In genomic region chr3:112038863-112039262, GRCh38 we compare ENCODE assay signal across 13 cellular contexts. TPM values are rescaled to one million over a fixed set of nuclear protein-coding genes. Genes with fewer than 3 reads are reported as not detected.
A peak's percentile ranks its signal among the peaks of the same experiment; 100 is the strongest.
DNase-seq lines count a peak whose midpoint lies in the region; ATAC-seq lines count a peak whose summit lies in the region.
"Had no signal": no experiment of that assay in that cellular context is flagged by ENCODE, and none has a peak within 500 bp of the region (broad histone marks: within the 10 kb centered on the region; RNA-seq: fewer than 3 reads in every experiment).

No MANE protein-coding gene starts in this region.

- no peaks in the 10 kb centered on the region for H3K27me3 ChIP-seq in CD8-positive, alpha-beta memory T cell (ENCODE audit: insufficient read depth, low read length, poor library complexity, severe bottlenecking)
- H3K27me3 ChIP-seq: SJSA1 had no signal

- POLR2A ChIA-PET in CD8-positive, alpha-beta memory T cell (lab: Charles Lee): no interaction called here
- POLR2A ChIA-PET in activated CD8-positive, alpha-beta T cell treated with anti-CD3 and anti-CD28 coated beads, Interleukin-2, amount 10 ng/mL, durations not matched to agents 7 days and 5 days (lab: Charles Lee): no interaction called here

- H3K9me3 Mint-ChIP-seq in CD8-positive, alpha-beta memory T cell: peaks cover 0 to 3% (median 0%) of the 10 kb centered on the region in 5 donors
- no peaks in the 10 kb centered on the region for H3K9me3 Mint-ChIP-seq in activated CD8-positive, alpha-beta T cell treated with anti-CD3 and anti-CD28 coated beads, Interleukin-2, amount 10 ng/mL, durations not matched to agents 7 days and 5 days (ENCODE audit: insufficient read depth)

- DNase-seq in DMS153 (lab: John Stamatoyannopoulos, UW) (peak; percentile 57), NCI-H774 (lab: John Stamatoyannopoulos, UW) (peak; percentile 8), hepatic stellate cell (ENCODE audit: low spot score) (peak; percentile 10), NCI-H82 treated with DMSO at 0.1 percent for 48 hours (lab: John Stamatoyannopoulos, UW; ENCODE audit: unreplicated experiment) (no peak)
- DNase-seq in CD8-positive, alpha-beta memory T cell: no peak
- no peak for DNase-seq in activated effector memory CD4-positive, alpha-beta T cell treated with Interleukin-2 at 50 U/mL for 16 hours
- DNase-seq in activated CD8-positive, alpha-beta T cell treated with anti-CD3 and anti-CD28 coated beads, Interleukin-2, amount 10 ng/mL, durations not matched to agents 7 days and 5 days: no peak
- DNase-seq: Kasumi-1; nephron progenitor cell; stimulated activated CD4-positive, alpha-beta T cell treated with anti-CD3 and anti-CD28 coated beads, Interleukin-1b, Interleukin-23, amount 100 ng/mL, for 48 hours had no signal

- H3K36me3 ChIP-seq in CD8-positive, alpha-beta memory T cell (ENCODE audit: insufficient read depth, low read length): no peaks in the 10 kb centered on the region
- H3K36me3 ChIP-seq: SJSA1 had no signal

- no peak overlapping the region for H3K4me3 ChIP-seq in CD8-positive, alpha-beta memory T cell (ENCODE audit: low read length)
- H3K4me3 ChIP-seq: SJSA1 had no signal

- H3K4me3 Mint-ChIP-seq in CD8-positive, alpha-beta memory T cell: no peak overlapping the region
- H3K4me3 Mint-ChIP-seq in activated CD8-positive, alpha-beta T cell treated with anti-CD3 and anti-CD28 coated beads, Interleukin-2, amount 10 ng/mL, durations not matched to agents 7 days and 5 days: no peak overlapping the region
- H3K4me3 Mint-ChIP-seq: nephron progenitor cell had no signal

- no peak overlapping the region for H3K27ac ChIP-seq in CD8-positive, alpha-beta memory T cell (ENCODE audit: low read depth, low read length)
- H3K27ac ChIP-seq: C4-2B, SJSA1 had no signal

- CTCF ChIA-PET in CD8-positive, alpha-beta memory T cell (lab: Charles Lee): interaction anchor here (1.0 to 1.2 kb wide), 2 partner anchors 26 to 49 kb away, joined by 3 to 5 read pairs; no protein-coding TSS in a partner anchor
- CTCF ChIA-PET in activated CD8-positive, alpha-beta T cell treated with anti-CD3 and anti-CD28 coated beads, Interleukin-2, amount 10 ng/mL, durations not matched to agents 7 days and 5 days (lab: Charles Lee): interaction anchor here (1.1 to 2.7 kb wide), 4 partner anchors 18 to 71 kb away, joined by 3 to 14 read pairs (median 4); no protein-coding TSS in a partner anchor

- H3K4me1 ChIP-seq in CD8-positive, alpha-beta memory T cell (ENCODE audit: insufficient read depth, low read length): peaks cover 4% of the 10 kb centered on the region

- peaks cover 3 to 5% of the 10 kb centered on the region in 2 donors for H3K27me3 Mint-ChIP-seq in CD8-positive, alpha-beta memory T cell
- H3K27me3 Mint-ChIP-seq in activated CD8-positive, alpha-beta T cell treated with anti-CD3 and anti-CD28 coated beads, Interleukin-2, amount 10 ng/mL, durations not matched to agents 7 days and 5 days (ENCODE audit: low read depth): peaks cover 1% of the 10 kb centered on the region

- no peak overlapping the region for H3K27ac Mint-ChIP-seq in CD8-positive, alpha-beta memory T cell
- no peak overlapping the region for H3K27ac Mint-ChIP-seq in activated CD8-positive, alpha-beta T cell treated with anti-CD3 and anti-CD28 coated beads, Interleukin-2, amount 10 ng/mL, durations not matched to agents 7 days and 5 days
- H3K27ac Mint-ChIP-seq: nephron progenitor cell had no signal

- H3K4me1 Mint-ChIP-seq in CD8-positive, alpha-beta memory T cell: no peaks in the 10 kb centered on the region
- no peaks in the 10 kb centered on the region for H3K4me1 Mint-ChIP-seq in activated CD8-positive, alpha-beta T cell treated with anti-CD3 and anti-CD28 coated beads, Interleukin-2, amount 10 ng/mL, durations not matched to agents 7 days and 5 days (ENCODE audit: low read depth)

- peak; percentile 54 for ATAC-seq in GM21723 (IDR thresholded peaks at IDR 0.05; ENCODE audit: unreplicated experiment)
- ATAC-seq in activated CD8-positive, alpha-beta T cell treated with anti-CD3 and anti-CD28 coated beads, Interleukin-2, amount 10 ng/mL, durations not matched to agents 7 days and 5 days: no peak

- peaks cover 0 to 3% (median 0%) of the 10 kb centered on the region in 3 donors for H3K36me3 Mint-ChIP-seq in CD8-positive, alpha-beta memory T cell
- H3K36me3 Mint-ChIP-seq in activated CD8-positive, alpha-beta T cell treated with anti-CD3 and anti-CD28 coated beads, Interleukin-2, amount 10 ng/mL, durations not matched to agents 7 days and 5 days (ENCODE audit: low read depth): no peaks in the 10 kb centered on the region

- H3K9me3 ChIP-seq in CD8-positive, alpha-beta memory T cell (ENCODE audit: low read length): no peaks in the 10 kb centered on the region
- H3K9me3 ChIP-seq: SJSA1 had no signal

RNA-seq across cellular contexts. Expression of gene TMPRSS7, which starts 4.3 kb away (rescaled TPM):
- not detected for total RNA-seq in CD8-positive, alpha-beta memory T cell
- polyA plus RNA-seq in CD8-positive, alpha-beta memory T cell: not detected
- not detected for total RNA-seq in activated CD8-positive, alpha-beta T cell treated with anti-CD3 and anti-CD28 coated beads, Interleukin-2, amount 10 ng/mL, durations not matched to agents 7 days and 5 days
- total RNA-seq: SJSA1 had no signal

RNA-seq across cellular contexts. Expression of gene TAGLN3, which starts 40.1 kb away (rescaled TPM):
- total RNA-seq in CD8-positive, alpha-beta memory T cell: not detected
- not detected for polyA plus RNA-seq in CD8-positive, alpha-beta memory T cell
- total RNA-seq in activated CD8-positive, alpha-beta T cell treated with anti-CD3 and anti-CD28 coated beads, Interleukin-2, amount 10 ng/mL, durations not matched to agents 7 days and 5 days: not detected
- total RNA-seq: SJSA1 had no signal

RNA-seq across cellular contexts. Expression of gene C3orf52, which starts 47.3 kb away (rescaled TPM):
- total RNA-seq in CD8-positive, alpha-beta memory T cell: 1 to 10 TPM; 2.8 to 3.4 TPM
- 0.12 TPM for polyA plus RNA-seq in CD8-positive, alpha-beta memory T cell
- 1 to 10 TPM; 2.3 to 2.5 TPM for total RNA-seq in activated CD8-positive, alpha-beta T cell treated with anti-CD3 and anti-CD28 coated beads, Interleukin-2, amount 10 ng/mL, durations not matched to agents 7 days and 5 days

Comparison
In these comparisons a context has a peak if more than half of its experiments do, and no peak if none do; other contexts are left out.
1. DNase-seq: peak in DMS153 (single experiment), NCI-H774 (single experiment) and hepatic stellate cell (single experiment); none in NCI-H82 treated with DMSO at 0.1 percent for 48 hours (single experiment), CD8-positive, alpha-beta memory T cell (0 of 5), activated effector memory CD4-positive, alpha-beta T cell treated with Interleukin-2 at 50 U/mL for 16 hours (single experiment) and activated CD8-positive, alpha-beta T cell treated with anti-CD3 and anti-CD28 coated beads, Interleukin-2, amount 10 ng/mL, durations not matched to agents 7 days and 5 days (single experiment).